Comparison of ENCODE assay signal across 25 cellular contexts in the genomic region with DNA sequence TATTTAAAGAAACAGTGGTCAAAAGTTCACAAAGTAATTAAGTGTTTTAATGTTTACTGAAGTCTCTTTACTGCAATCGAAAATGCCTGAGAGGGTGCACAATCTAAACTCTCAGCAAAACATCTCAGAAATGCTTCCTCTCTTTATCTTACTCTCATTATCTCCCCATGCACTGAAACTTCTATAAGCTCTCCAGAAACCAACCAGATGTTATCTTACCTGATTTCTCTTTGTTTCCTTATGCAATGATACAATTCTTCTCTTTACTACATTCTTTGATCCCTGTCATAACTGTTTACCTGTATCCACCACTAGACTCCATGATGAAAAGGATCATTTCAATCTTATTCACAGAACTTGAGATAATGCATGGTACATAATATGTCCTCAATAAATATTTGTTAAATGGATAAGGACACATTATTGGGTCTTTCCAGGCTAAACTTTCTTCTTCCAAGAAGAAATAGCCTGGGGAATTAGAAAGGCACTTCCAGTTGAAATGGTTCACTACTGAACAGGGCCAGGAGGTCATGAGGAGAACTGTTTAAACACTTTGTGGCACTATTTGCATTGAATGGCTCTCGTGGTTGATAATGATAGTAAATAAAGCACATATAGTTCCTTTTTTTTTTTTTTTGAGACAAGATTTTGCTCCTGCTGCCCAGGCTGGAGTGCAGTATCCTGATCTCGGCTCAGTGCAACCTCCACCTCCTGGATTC. TPM values are rescaled to one million over a fixed set of nuclear protein-coding genes. Genes with fewer than 3 reads are reported as not detected.
DNase-seq lines count a peak whose midpoint lies in the region; ATAC-seq and TF ChIP-seq lines count a peak whose summit lies in the region.
"Had no signal": no experiment of that assay in that cellular context is flagged by ENCODE, and none has a peak within 500 bp of the region (broad histone marks: within the 10 kb centered on the region; RNA-seq: fewer than 3 reads in every experiment).

No MANE protein-coding gene starts in this region.

- DNase-seq in progenitor cell of endocrine pancreas (ENCODE audit: low spot score, unreplicated experiment) (no peak), NCI-H2171 treated with DMSO at 0.1 percent for 48 hours (lab: John Stamatoyannopoulos, UW) (no peak), GOT3 (lab: John Stamatoyannopoulos, UW) (no peak)
- DNase-seq: CD4-positive, alpha-beta T cell; COR-L47; DMS 273 treated with DMSO at 0.1 percent for 48 hours; GDM1; H9; Kasumi-1; MG63; NCI-H1048; NCI-H1417 treated with DMSO at 0.1 percent for 48 hours; NCI-H187; NCI-H510A; NCI-H748 treated with DMSO at 0.1 percent for 48 hours; NK-92 treated with Interleukin-12 subunit alpha and Interleukin-12 subunit beta, amount 100 ng/mL, for 24 hours; Peyer's patch; SJCRH30; T-cell had no signal

- H3K9me3 Mint-ChIP-seq in progenitor cell of endocrine pancreas (ENCODE audit: low read depth) = no peaks in the 10 kb centered on the region
- H3K9me3 Mint-ChIP-seq: CD4-positive, alpha-beta T cell; H9; IgD-negative memory B cell; T-cell had no signal

- peak overlapping the region; percentile 15 for H3K27ac Mint-ChIP-seq in progenitor cell of endocrine pancreas
- H3K27ac Mint-ChIP-seq: CD4-positive, alpha-beta T cell; H9; IgD-negative memory B cell had no signal

- no peak overlapping the region for H3K9ac ChIP-seq in KMS-11
- H3K9ac ChIP-seq: BLaER1 had no signal

- H3K27ac ChIP-seq in KMS-11 = no peak overlapping the region
- H3K27ac ChIP-seq in VCaP = peak overlapping the region; percentile 20
- H3K27ac ChIP-seq: BLaER1, Peyer's patch, SJCRH30 had no signal

- peak; percentile 58 for ATAC-seq in GM18502 (IDR thresholded peaks at IDR 0.05; ENCODE audit: poor library complexity, unreplicated experiment)
- no peak for ATAC-seq in HG03159 (IDR thresholded peaks at IDR 0.05; ENCODE audit: unreplicated experiment)
- ATAC-seq: T-cell had no signal

- no peak overlapping the region for H3K4me3 ChIP-seq in KMS-11 (IDR thresholded peaks at IDR 0.05; ENCODE audit: insufficient read depth, low read depth, low read length)
- H3K4me3 ChIP-seq: BLaER1, MG63, Peyer's patch, SJCRH30 had no signal

- H3K4me1 Mint-ChIP-seq in progenitor cell of endocrine pancreas (ENCODE audit: low read depth) = peaks cover 22% of the 10 kb centered on the region
- H3K4me1 Mint-ChIP-seq: H9 had no signal

- peaks cover 33% of the 10 kb centered on the region for H3K4me1 ChIP-seq in KMS-11 (ENCODE audit: low read depth, poor library complexity, severe bottlenecking)
- H3K4me1 ChIP-seq: BLaER1, Peyer's patch, SJCRH30 had no signal

- H3K79me2 ChIP-seq in KMS-11 (ENCODE audit: insufficient read depth, low read depth) = no peaks in the 10 kb centered on the region

- no peaks in the 10 kb centered on the region for H3K36me3 ChIP-seq in KMS-11 (ENCODE audit: insufficient read depth)
- H3K36me3 ChIP-seq: BLaER1, MG63, Peyer's patch, SJCRH30 had no signal

- peak overlapping the region; percentile 33 for H3K4me2 ChIP-seq in KMS-11
- H3K4me2 ChIP-seq: BLaER1 had no signal

- no peaks in the 10 kb centered on the region for H4K20me1 ChIP-seq in KMS-11 (ENCODE audit: insufficient read depth)
- H4K20me1 ChIP-seq: BLaER1 had no signal

- no peak overlapping the region for H3K4me3 Mint-ChIP-seq in progenitor cell of endocrine pancreas (ENCODE audit: low read depth)
- H3K4me3 Mint-ChIP-seq: CD4-positive, alpha-beta T cell; H9; IgD-negative memory B cell; T-cell had no signal

- no peak overlapping the region for H2AFZ ChIP-seq in KMS-11 (ENCODE audit: low read depth)

- TF ChIP-seq CTCF in KMS-11 (conservative IDR thresholded peaks at IDR 0.05; ENCODE audit: low read depth, low read length) = no peak
- no peak for TF ChIP-seq CTCF in VCaP (conservative IDR thresholded peaks at IDR 0.05)
- TF ChIP-seq CTCF in progenitor cell of endocrine pancreas (IDR thresholded peaks at IDR 0.05; ENCODE audit: unreplicated experiment) = no peak

- H3K36me3 Mint-ChIP-seq in progenitor cell of endocrine pancreas (ENCODE audit: insufficient read depth) = no peaks in the 10 kb centered on the region
- H3K36me3 Mint-ChIP-seq: IgD-negative memory B cell, T-cell had no signal

- H3K27me3 Mint-ChIP-seq in progenitor cell of endocrine pancreas = no peaks in the 10 kb centered on the region
- H3K27me3 Mint-ChIP-seq: CD4-positive, alpha-beta T cell; T-cell had no signal

- H3K27me3 ChIP-seq in KMS-11 (ENCODE audit: insufficient read depth, low read depth) = no peaks in the 10 kb centered on the region
- H3K27me3 ChIP-seq: BLaER1, MG63, Peyer's patch, SJCRH30 had no signal

RNA-seq across cellular contexts. Expression of a gene that starts 20.1 kb away (rescaled TPM):
- 97.0 and 111 TPM in 2 replicates for total RNA-seq in progenitor cell of endocrine pancreas
